Comparison of ENCODE assay signal across 19 cellular contexts in the genomic region with DNA sequence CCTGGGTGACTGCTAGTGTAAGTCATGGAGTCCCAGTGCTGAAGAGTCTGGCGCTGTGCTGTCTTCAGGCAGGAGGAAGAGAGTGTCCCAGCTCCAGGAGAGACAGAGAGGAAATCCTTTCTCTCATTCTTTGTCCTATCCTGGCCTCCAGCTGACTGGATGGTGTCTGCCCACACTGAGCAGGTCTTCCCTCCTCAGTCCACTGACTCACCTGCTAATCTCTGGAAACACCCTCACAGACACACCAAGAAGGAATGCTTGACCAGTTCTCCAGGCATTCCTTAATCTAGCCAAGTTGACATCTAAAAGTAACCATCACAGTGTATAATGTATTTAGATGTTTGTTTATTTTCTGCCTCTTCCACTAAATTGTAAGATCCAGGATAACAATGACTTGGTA. TPM values are rescaled to one million over a fixed set of nuclear protein-coding genes. Genes with fewer than 3 reads are reported as not detected.
DNase-seq lines count a peak whose midpoint lies in the region; ATAC-seq and TF ChIP-seq lines count a peak whose summit lies in the region.
"Had no signal": no experiment of that assay in that cellular context is flagged by ENCODE, and none has a peak within 500 bp of the region (broad histone marks: within the 10 kb centered on the region; RNA-seq: fewer than 3 reads in every experiment).

No MANE protein-coding gene starts in this region.

- TF ChIP-seq CTCF in PC-9 (conservative IDR thresholded peaks at IDR 0.05) (no peak), epithelial cell of proximal tubule (conservative IDR thresholded peaks at IDR 0.05; ENCODE audit: low read depth, low read length) (no peak)

- CTCF ChIA-PET in PC-9 (lab: Charles Lee) = no interaction called here

- no TSS peak for BruUV-seq in PC-9 (replicated peaks; lab: Mats Ljungman, UMichigan)

- intact Hi-C loops in PC-9 (cut with micrococcal nuclease; ENCODE audit: unreplicated experiment) = no loop called here

- H3K27ac ChIP-seq in PC-9 = peak overlapping the region; percentile 42
- H3K27ac ChIP-seq: right lobe of liver had no signal

- H3K79me2 ChIP-seq in PC-9 (ENCODE audit: low read depth) = no peaks in the 10 kb centered on the region

- ATAC-seq in GM18873 (IDR thresholded peaks at IDR 0.05; ENCODE audit: low FRiP score, unreplicated experiment) (no peak), HG03139 (IDR thresholded peaks at IDR 0.05; ENCODE audit: unreplicated experiment) (no peak), HG02642 (IDR thresholded peaks at IDR 0.05; ENCODE audit: poor library complexity, unreplicated experiment) (no peak)
- ATAC-seq: activated CD8-positive, alpha-beta memory T cell treated with anti-CD3 and anti-CD28 coated beads, Interleukin-2, amount 10 ng/mL, durations not matched to agents 7 days and 5 days; right lobe of liver; stimulated activated effector memory CD8-positive, alpha-beta T cell treated with anti-CD3 and anti-CD28 coated beads, Interleukin-12 subunit alpha, Interleukin-12 subunit beta, amount 100 ng/mL, for 72 hours; WTC11 had no signal

- peaks cover 14% of the 10 kb centered on the region; the same call in 1 of the 2 replicates for H3F3A ChIP-seq in PC-9 (ENCODE audit: insufficient read depth, low read depth)

- peaks cover 19% of the 10 kb centered on the region for H3K4me1 ChIP-seq in PC-9 (replicated peaks; ENCODE audit: insufficient read depth)

- POLR2A ChIA-PET in PC-9 (lab: Charles Lee; ENCODE audit: unreplicated experiment) = no interaction called here

- H3K9me3 ChIP-seq in PC-9 (ENCODE audit: insufficient read depth, low read depth) = no peaks in the 10 kb centered on the region
- H3K9me3 ChIP-seq: right lobe of liver had no signal

- H3K4me2 ChIP-seq in PC-9 = peak overlapping the region; percentile 23

- no peak overlapping the region for H3K4me3 ChIP-seq in PC-9
- H3K4me3 ChIP-seq in epithelial cell of proximal tubule (ENCODE audit: low read depth, low read length) = no peak overlapping the region
- H3K4me3 ChIP-seq: right lobe of liver had no signal

- in situ Hi-C loops in G401 (cut with HindIII; ENCODE audit: low sequenced_read_pairs) = no loop called here

- no peaks in the 10 kb centered on the region for H3K36me3 ChIP-seq in PC-9 (ENCODE audit: low read depth)
- H3K36me3 ChIP-seq: right lobe of liver had no signal

- H3K9me2 ChIP-seq in PC-9 (ENCODE audit: insufficient read depth) = no peaks in the 10 kb centered on the region

- no peaks in the 10 kb centered on the region for H3K27me3 ChIP-seq in PC-9 (ENCODE audit: insufficient read depth, low read depth)
- H3K27me3 ChIP-seq: right lobe of liver had no signal

- peak; percentile 68 for DNase-seq in GM03348 (ENCODE audit: low spot score)
- peak; percentile 71 to 85 for DNase-seq in PC-9
- DNase-seq in epithelial cell of proximal tubule (ENCODE audit: low read depth) = peak; percentile 49
- peak; percentile 82 for DNase-seq in renal cortical epithelial cell (ENCODE audit: low read depth)
- DNase-seq in G401 (ENCODE audit: low spot score) = no peak
- DNase-seq: activated CD8-positive, alpha-beta memory T cell treated with anti-CD3 and anti-CD28 coated beads, Interleukin-2, amount 10 ng/mL, durations not matched to agents 7 days and 5 days; activated naive CD4-positive, alpha-beta T cell treated with anti-CD3 and anti-CD28 coated beads, Interleukin-2, amount 10 ng/mL, durations not matched to agents 7 days and 5 days; CD8-positive, alpha-beta memory T cell; cerebellar nuclear complex; H7; nephron progenitor cell; NK-92 treated with Interleukin-12 subunit alpha and Interleukin-12 subunit beta, amount 100 ng/mL, for 24 hours; right lobe of liver; stimulated activated CD4-positive, alpha-beta T cell treated with anti-CD3 and anti-CD28 coated beads, Interleukin-4, amount 100 ng/mL, for 24 hours had no signal

- H2AFZ ChIP-seq in PC-9 = no peak overlapping the region

- no peaks in the 10 kb centered on the region for H4K20me1 ChIP-seq in PC-9 (ENCODE audit: insufficient read depth)

RNA-seq across cellular contexts. Expression of gene EMP1, which starts 53.9 kb away (rescaled TPM):
- total RNA-seq in PC-9 (2021) = 542 and 909 TPM in 2 replicates
- total RNA-seq in epithelial cell of proximal tubule = 117 and 166 TPM in 2 replicates
- 60.2 and 110 TPM in 2 replicates for total RNA-seq in renal cortical epithelial cell
- 607 and 806 TPM in 2 replicates for total RNA-seq in G401 (2014; rRNA removed; shearing (Covaris generic))
